8 cellular contexts compared by ENCODE assay signal in genomic region chr5:72244862-72245371, GRCh38.
DNase-seq lines count a peak whose midpoint lies in the region; ATAC-seq and TF ChIP-seq lines count a peak whose summit lies in the region.

No MANE protein-coding gene starts in this region.

- no peak for TF ChIP-seq POLR2A in suprapubic skin (IDR thresholded peaks at IDR 0.05)

- in situ Hi-C loops in G401 (cut with HindIII; ENCODE audit: low sequenced_read_pairs) = no loop called here

- TF ChIP-seq CTCF in foreskin keratinocyte (conservative IDR thresholded peaks at IDR 0.05) (peak; percentile 57), suprapubic skin (IDR thresholded peaks at IDR 0.05) (no peak)

- H3K27ac ChIP-seq in foreskin keratinocyte = no peak overlapping the region
- H3K27ac ChIP-seq in suprapubic skin = no peak overlapping the region

- ATAC-seq in GM21390 (IDR thresholded peaks at IDR 0.05; ENCODE audit: unreplicated experiment) (peak; percentile 92), SK-N-SH treated with all-trans-retinoic acid at 6 μM for 48 hours (peak; percentile 84), foreskin keratinocyte (peak; percentile 64)

- no peak overlapping the region for H3K4me3 ChIP-seq in suprapubic skin

- H3K4me1 ChIP-seq in foreskin keratinocyte (peaks cover 23% of the 10 kb centered on the region), suprapubic skin (peaks cover 27% of the 10 kb centered on the region)

- H3K9me3 ChIP-seq in suprapubic skin = no peaks in the 10 kb centered on the region

- H3K27me3 ChIP-seq in foreskin keratinocyte (no peaks in the 10 kb centered on the region), suprapubic skin (no peaks in the 10 kb centered on the region)

- TF ChIP-seq EP300 in suprapubic skin (IDR thresholded peaks at IDR 0.05) = no peak

- WGBS in suprapubic skin = 93% methylated on average over 2 of the region's 2 CpGs

- H3K36me3 ChIP-seq in suprapubic skin = no peaks in the 10 kb centered on the region

- DNase-seq in G401 (ENCODE audit: low spot score) (peak; percentile 82), HK-2 (ENCODE audit: unreplicated experiment) (peak; percentile 1), foreskin keratinocyte (no peak), retina (peak; percentile 53), suprapubic skin (ENCODE audit: low spot score in 2 of 2) (no peak)
- DNase-seq in stimulated activated CD4-positive, alpha-beta T cell treated with anti-CD3 and anti-CD28 coated beads, Interleukin-2, amount 100 ng/mL, for 24 hours = no peak

TF ChIP-seq in SK-N-SH treated with all-trans-retinoic acid at 6 μM for 48 hours, 23 proteins besides CTCF, POLR2A, EP300 and RAD21:
- no peak for TF ChIP-seq ZNF70 (CRISPR knock-in tag; IDR thresholded peaks at IDR 0.05)
- TF ChIP-seq PPARA (CRISPR knock-in tag; IDR thresholded peaks at IDR 0.05; ENCODE audit: borderline replicate concordance) = no peak
- no peak for TF ChIP-seq PATZ1 (CRISPR knock-in tag; IDR thresholded peaks at IDR 0.05; ENCODE audit: borderline replicate concordance)
- no peak for TF ChIP-seq CREB5 (CRISPR knock-in tag; IDR thresholded peaks at IDR 0.05; ENCODE audit: low read depth)
- TF ChIP-seq RARB (CRISPR knock-in tag; IDR thresholded peaks at IDR 0.05) = no peak
- TF ChIP-seq ZNF565 (CRISPR knock-in tag; conservative IDR thresholded peaks at IDR 0.05; ENCODE audit: low read depth) = no peak
- TF ChIP-seq SNAI2 (CRISPR knock-in tag; IDR thresholded peaks at IDR 0.05) = no peak
- TF ChIP-seq ZC3H10 (CRISPR knock-in tag; IDR thresholded peaks at IDR 0.05) = no peak
- no peak for TF ChIP-seq ZNF8 (CRISPR knock-in tag; IDR thresholded peaks at IDR 0.05)
- TF ChIP-seq BACH2 (CRISPR knock-in tag; IDR thresholded peaks at IDR 0.05; ENCODE audit: borderline replicate concordance) = no peak
- no peak for TF ChIP-seq ISL1 (CRISPR knock-in tag; IDR thresholded peaks at IDR 0.05)
- TF ChIP-seq CSRNP3 (CRISPR knock-in tag; IDR thresholded peaks at IDR 0.05) = no peak
- TF ChIP-seq ZFP3 (CRISPR knock-in tag; IDR thresholded peaks at IDR 0.05) = no peak
- TF ChIP-seq ESRRG (CRISPR knock-in tag; IDR thresholded peaks at IDR 0.05) = no peak
- TF ChIP-seq OSR1 (CRISPR knock-in tag; IDR thresholded peaks at IDR 0.05) = no peak
- no peak for TF ChIP-seq TCF4 (CRISPR knock-in tag; IDR thresholded peaks at IDR 0.05; ENCODE audit: borderline replicate concordance)
- no peak for TF ChIP-seq GLIS3 (CRISPR knock-in tag; IDR thresholded peaks at IDR 0.05)
- TF ChIP-seq TSHZ2 (CRISPR knock-in tag; IDR thresholded peaks at IDR 0.05) = no peak

Comparison
In these comparisons a context has a peak if more than half of its experiments do, and no peak if none do; other contexts are left out.
1. DNase-seq: peak in G401 (single experiment), HK-2 (single experiment) and retina (single experiment); none in foreskin keratinocyte (0 of 2), suprapubic skin (0 of 2) and stimulated activated CD4-positive, alpha-beta T cell treated with anti-CD3 and anti-CD28 coated beads, Interleukin-2, amount 100 ng/mL, for 24 hours (0 of 2).
2. Peak in every context shown above with its lines, with median percentiles within 50 percentile points of each other: ATAC-seq.